Comparison of ENCODE assay signal across 7 cellular contexts in genomic region chr2:15730545-15731212, GRCh38.
DNase-seq lines count a peak whose midpoint lies in the region; ATAC-seq, FAIRE-seq and TF ChIP-seq lines count a peak whose summit lies in the region.

No MANE protein-coding gene starts in this region.

- ATAC-seq in GM18909 (IDR thresholded peaks at IDR 0.05; ENCODE audit: poor library complexity, unreplicated experiment): peak; percentile 65
- peak; percentile 54 for ATAC-seq in HG03064 (IDR thresholded peaks at IDR 0.05; ENCODE audit: low read depth, unreplicated experiment)

- TF ChIP-seq POLR2A in GM12892 (IDR thresholded peaks at IDR 0.05; ENCODE audit: low read depth, low read length): no peak

- DNase-seq in RCC 7860 (ENCODE audit: low spot score): peak; percentile 86
- DNase-seq in fibroblast of peridontal ligament (ENCODE audit: extremely low read depth): peak; percentile 78
- peak; percentile 74 for DNase-seq in occipital lobe (lab: John Stamatoyannopoulos, UW)
- DNase-seq in NCI-H1417 treated with DMSO at 0.1 percent for 48 hours (lab: John Stamatoyannopoulos, UW): no peak
- DNase-seq in GM12892 (ENCODE audit: insufficient read length): no peak

- FAIRE-seq in RCC 7860 (lab: Jason Lieb, UNC) (peak; percentile 90), GM12892 (lab: Jason Lieb, UNC) (no peak)

Comparison
In these comparisons a context has a peak if more than half of its experiments do, and no peak if none do; other contexts are left out.
1. DNase-seq: peak in RCC 7860 (single experiment), fibroblast of peridontal ligament (single experiment) and occipital lobe (single experiment); none in NCI-H1417 treated with DMSO at 0.1 percent for 48 hours (single experiment) and GM12892 (single experiment).